In genomic region chr10:1050145-1050544, GRCh38 we compare ENCODE assay signal across 8 cellular contexts. TPM values are rescaled to one million over a fixed set of nuclear protein-coding genes. Genes with fewer than 3 reads are reported as not detected.
DNase-seq lines count a peak whose midpoint lies in the region; ATAC-seq and TF ChIP-seq lines count a peak whose summit lies in the region.

No MANE protein-coding gene starts in this region.

- peaks cover 68% of the 10 kb centered on the region for H3K4me1 Mint-ChIP-seq in CD8-positive, alpha-beta T cell (ENCODE audit: low read depth)

- peak overlapping the region; percentile 81 to 95 for H3K9ac ChIP-seq in mucosa of rectum (ENCODE audit: low read depth in 1 of 2, low read length in 2 of 2)

- H3K9me3 Mint-ChIP-seq in CD8-positive, alpha-beta T cell = no peaks in the 10 kb centered on the region

- CTCF ChIA-PET in CD8-positive, alpha-beta T cell (lab: Charles Lee) = interaction anchor here (0.9 to 1.4 kb wide), 2 partner anchors 13 to 24 kb away, joined by 4 to 6 read pairs; no protein-coding TSS in a partner anchor

- no peak for TF ChIP-seq POLR2A in breast epithelium (IDR thresholded peaks at IDR 0.05)

- peak overlapping the region; percentile 99 for H3K27ac Mint-ChIP-seq in CD8-positive, alpha-beta T cell

- POLR2A ChIA-PET in CD8-positive, alpha-beta T cell (lab: Charles Lee) = interaction anchor here (1.2 to 2.2 kb wide), 4 partner anchors 12 to 23 kb away, joined by 3 to 18 read pairs (median 6); no protein-coding TSS in a partner anchor

- H3K27me3 ChIP-seq in CD8-positive, alpha-beta T cell (ENCODE audit: insufficient read depth, low read length) = no peaks in the 10 kb centered on the region
- H3K27me3 ChIP-seq in breast epithelium (no peaks in the 10 kb centered on the region), mucosa of rectum (ENCODE audit: control insufficient read depth in 2 of 2, insufficient read depth in 2 of 2, low read length in 2 of 2) (no peaks in the 10 kb centered on the region)

- no peaks in the 10 kb centered on the region for H3K27me3 Mint-ChIP-seq in CD8-positive, alpha-beta T cell (ENCODE audit: low read depth)

- H3K4me1 ChIP-seq in CD8-positive, alpha-beta T cell (ENCODE audit: insufficient read depth, low read length) = peaks cover 57% of the 10 kb centered on the region
- peaks cover 0 to 8% of the 10 kb centered on the region in 2 donors for H3K4me1 ChIP-seq in breast epithelium
- H3K4me1 ChIP-seq in mucosa of rectum (ENCODE audit: control insufficient read depth in 2 of 2, insufficient read depth in 2 of 2, low read length in 2 of 2) = peaks cover 23 to 25% of the 10 kb centered on the region in 2 donors

- no peak for ATAC-seq in CD8-positive, alpha-beta T cell

- no peak for DNase-seq in CD8-positive, alpha-beta T cell
- DNase-seq in NCI-H69 (lab: John Stamatoyannopoulos, UW) (peak; percentile 14), breast epithelium (ENCODE audit: low spot score in 2 of 2) (no peak), medulla oblongata (ENCODE audit: extremely low spot score) (no peak), A172 (ENCODE audit: low spot score) (no peak), EL (no peak), 8988T (no peak)

- H3K9me3 ChIP-seq in CD8-positive, alpha-beta T cell (ENCODE audit: low read length) = no peaks in the 10 kb centered on the region
- no peaks in the 10 kb centered on the region for H3K9me3 ChIP-seq in breast epithelium
- no peaks in the 10 kb centered on the region for H3K9me3 ChIP-seq in mucosa of rectum (ENCODE audit: control insufficient read depth in 2 of 2, low read length in 2 of 2)

- peak overlapping the region; percentile 81 for H3K4me3 ChIP-seq in CD8-positive, alpha-beta T cell (ENCODE audit: low read depth, low read length)
- H3K4me3 ChIP-seq in breast epithelium (peak overlapping the region; percentile 64 to 89 (median 83)), mucosa of rectum (ENCODE audit: low read length in 2 of 2) (peak overlapping the region; percentile 88 to 98)

- no peak for TF ChIP-seq CTCF in CD8-positive, alpha-beta T cell (IDR thresholded peaks at IDR 0.05)
- TF ChIP-seq CTCF in breast epithelium (IDR thresholded peaks at IDR 0.05) = no peak

- peaks cover 47% of the 10 kb centered on the region for H3K36me3 Mint-ChIP-seq in CD8-positive, alpha-beta T cell

- peak overlapping the region; percentile 97 for H3K27ac ChIP-seq in CD8-positive, alpha-beta T cell (ENCODE audit: low read depth, low read length)
- H3K27ac ChIP-seq in breast epithelium (peak overlapping the region in 1 of 2 donors; percentile 99), mucosa of rectum (ENCODE audit: low read depth in 2 of 2, low read length in 2 of 2) (peak overlapping the region; percentile 99 to 100)

- peaks cover 11% of the 10 kb centered on the region for H3K36me3 ChIP-seq in CD8-positive, alpha-beta T cell (ENCODE audit: insufficient read depth, low read length)
- H3K36me3 ChIP-seq in breast epithelium (no peaks in the 10 kb centered on the region), mucosa of rectum (ENCODE audit: control insufficient read depth in 2 of 2, insufficient read depth in 2 of 2, low read length in 2 of 2) (peaks cover 0 to 18% of the 10 kb centered on the region in 2 donors)

- peak overlapping the region; percentile 94 for H3K4me3 Mint-ChIP-seq in CD8-positive, alpha-beta T cell

- intact Hi-C loops in CD8-positive, alpha-beta T cell (cut with DNase I, micrococcal nuclease) = no loop called here
- intact Hi-C loops in breast epithelium (cut with DNase I; ENCODE audit: low total_unique reads) = no loop called here

RNA-seq across cellular contexts. Expression of gene IDI1, which starts 1.2 kb away (rescaled TPM):
- 100 to 1,000 TPM; 307 to 317 TPM for total RNA-seq in CD8-positive, alpha-beta T cell
- total RNA-seq in breast epithelium = 10 to 100 TPM; 26.2 to 48.4 (median 45.1) TPM
- 104 and 119 TPM in 2 replicates for total RNA-seq in A172 (2014; rRNA removed; shearing (Covaris generic))

RNA-seq across cellular contexts. Expression of gene WDR37, which starts 6.0 kb away (rescaled TPM):
- total RNA-seq in CD8-positive, alpha-beta T cell = 10 to 100 TPM; 22.6 to 23.7 TPM
- 10 to 100 TPM; 13.9 to 18.0 (median 14.4) TPM for total RNA-seq in breast epithelium
- total RNA-seq in A172 (2014; rRNA removed; shearing (Covaris generic)) = 8.8 and 10.1 TPM in 2 replicates

RNA-seq across cellular contexts. Expression of gene IDI2, which starts 24.5 kb away (rescaled TPM):
- total RNA-seq in CD8-positive, alpha-beta T cell = not detected
- total RNA-seq in breast epithelium = not detected
- not detected in 2 replicates for total RNA-seq in A172 (2014; rRNA removed; shearing (Covaris generic))
